ENCODE assay signal across 24 cellular contexts in the genomic region with DNA sequence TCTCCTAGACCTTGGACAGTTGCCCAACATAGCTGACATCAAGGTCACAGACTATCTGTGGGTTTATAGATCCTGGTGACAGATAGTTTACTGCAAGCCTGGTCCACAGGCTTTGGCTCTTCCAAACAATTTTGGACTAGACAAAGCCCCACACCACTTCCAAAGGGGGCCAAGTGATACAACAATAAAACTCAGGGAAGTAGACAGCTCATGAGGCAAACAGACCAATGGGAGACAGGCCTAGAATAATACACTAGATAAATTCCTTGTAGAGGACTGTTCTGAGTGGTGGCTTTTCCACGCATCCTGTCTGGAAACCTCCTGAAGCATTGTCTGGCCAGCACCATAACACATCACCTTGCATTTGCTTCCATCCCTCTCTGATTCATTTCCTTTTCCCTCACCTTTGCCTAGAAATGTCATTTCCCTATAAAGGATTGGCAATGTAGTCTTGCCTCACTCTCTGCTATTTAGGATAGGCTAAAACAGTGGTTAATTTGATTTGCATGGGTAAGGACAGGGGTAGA.
"Had no signal": no experiment of that assay in that cellular context is flagged by ENCODE, and none has a peak within 500 bp of the region (broad histone marks: within the 10 kb centered on the region; RNA-seq: fewer than 3 reads in every experiment).

No MANE protein-coding gene starts in this region.

- H3K4me3 ChIP-seq: heart left ventricle, mucosa of descending colon, psoas muscle, skin epidermis, testis, tibial nerve, upper lobe of right lung, vagina had no signal

- ATAC-seq: esophagus mucosa; heart left ventricle; left lobe of liver; mucosa of descending colon; naive thymus-derived CD8-positive, alpha-beta T cell; psoas muscle; sciatic nerve; stimulated activated naive B cell treated with anti-CD40 and anti-IgM and Interleukin-4, amounts not matched to agents 10 μg/mL and 1 μg/mL and 100 μg/mL, for 72 hours; stimulated activated naive CD8-positive, alpha-beta T cell treated with anti-CD3 and anti-CD28 coated beads, Interleukin-15, amount 100 ng/mL, for 72 hours; upper lobe of right lung had no signal

- H3K27ac ChIP-seq: heart left ventricle, neutrophil, psoas muscle, skin epidermis, testis, tibial nerve, upper lobe of right lung, vagina had no signal

- H3K36me3 ChIP-seq: heart left ventricle, neutrophil, tibial nerve, upper lobe of right lung, vagina had no signal

- H3K4me1 ChIP-seq: heart left ventricle, psoas muscle, testis, tibial nerve, upper lobe of right lung, vagina had no signal

- H3K27me3 ChIP-seq: heart left ventricle, neutrophil, testis, tibial nerve, upper lobe of right lung, vagina had no signal

- H3K9me3 ChIP-seq: heart left ventricle, mucosa of descending colon, neutrophil, psoas muscle, testis, tibial nerve, upper lobe of right lung, vagina had no signal

- DNase-seq: effector CD4-positive, alpha-beta T cell; endodermal cell; heart left ventricle; hippocampal formation; kidney glomerular epithelial cell; mucosa of descending colon; naive thymus-derived CD8-positive, alpha-beta T cell; psoas muscle; retina; stimulated activated CD4-positive, alpha-beta T cell treated with anti-CD3 and anti-CD28 coated beads, Interleukin-2, amount 100 ng/mL, for 24 hours; stimulated activated CD4-positive, alpha-beta T cell treated with anti-CD3 and anti-CD28 coated beads, Interleukin-4, amount 100 ng/mL, for 4 hours; stimulated activated naive B cell treated with anti-CD40 and anti-IgM and Interleukin-4, amounts not matched to agents 10 μg/mL and 1 μg/mL and 100 μg/mL, for 72 hours; stimulated activated naive CD8-positive, alpha-beta T cell treated with anti-CD3 and anti-CD28 coated beads, Interleukin-15, amount 100 ng/mL, for 72 hours; testis; upper lobe of right lung had no signal

- FAIRE-seq: frontal cortex, islet of Langerhans had no signal
